In the genomic region with DNA sequence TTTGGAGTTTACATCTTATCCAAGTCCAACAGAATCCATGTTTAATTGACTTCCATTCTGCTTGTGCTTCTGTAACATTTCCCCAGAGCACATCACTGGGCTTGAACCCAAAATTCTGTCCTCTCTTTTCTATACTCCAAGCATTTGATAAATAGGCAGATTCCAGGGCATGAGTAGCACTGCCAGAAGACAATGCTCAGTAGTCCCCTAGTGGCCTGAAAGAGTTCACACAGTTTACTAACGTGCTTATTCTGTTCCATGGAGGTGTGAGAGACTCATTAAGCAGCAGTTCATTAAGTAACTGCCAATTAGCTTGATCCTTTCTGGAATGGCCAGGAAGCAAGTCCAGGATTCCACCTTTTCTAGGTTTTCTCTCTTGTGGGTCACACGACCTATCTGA, we compare ENCODE assay signal across 8 cellular contexts. TPM values are rescaled to one million over a fixed set of nuclear protein-coding genes. Genes with fewer than 3 reads are reported as not detected.
DNase-seq lines count a peak whose midpoint lies in the region; ATAC-seq and TF ChIP-seq lines count a peak whose summit lies in the region.

No MANE protein-coding gene starts in this region.

- no peaks in the 10 kb centered on the region for H3K36me3 ChIP-seq in brain microvascular endothelial cell (replicated peaks)

- H3K4me3 ChIP-seq in epithelial cell of esophagus (ENCODE audit: low read length) (no peak overlapping the region), brain microvascular endothelial cell (ENCODE audit: low read depth, low read length) (no peak overlapping the region)

- no peaks in the 10 kb centered on the region for H3K4me1 Mint-ChIP-seq in activated CD4-positive, alpha-beta memory T cell treated with anti-CD3 and anti-CD28 coated beads for 36 hours (ENCODE audit: low read depth)

- in situ Hi-C loops in brain microvascular endothelial cell (cut with HindIII; ENCODE audit: low pct_ligation_motif_present, low sequenced_read_pairs): no loop called here

- no peaks in the 10 kb centered on the region for H3K27me3 Mint-ChIP-seq in activated CD4-positive, alpha-beta memory T cell treated with anti-CD3 and anti-CD28 coated beads for 36 hours

- no peak overlapping the region for H3K27ac Mint-ChIP-seq in activated CD4-positive, alpha-beta memory T cell treated with anti-CD3 and anti-CD28 coated beads for 36 hours

- CTCF ChIA-PET in activated CD4-positive, alpha-beta memory T cell treated with anti-CD3 and anti-CD28 coated beads for 36 hours (lab: Charles Lee): no interaction called here

- no peak overlapping the region for H3K27ac ChIP-seq in brain microvascular endothelial cell

- ATAC-seq in GM21786 (IDR thresholded peaks at IDR 0.05; ENCODE audit: unreplicated experiment): peak; percentile 81

- H3K4me3 Mint-ChIP-seq in activated CD4-positive, alpha-beta memory T cell treated with anti-CD3 and anti-CD28 coated beads for 36 hours: no peak overlapping the region

- peak; percentile 19 for DNase-seq in epithelial cell of esophagus (ENCODE audit: low read depth)
- no peak for DNase-seq in activated CD4-positive, alpha-beta memory T cell treated with anti-CD3 and anti-CD28 coated beads for 36 hours
- no peak for DNase-seq in brain microvascular endothelial cell
- no peak for DNase-seq in central memory CD4-positive, alpha-beta T cell
- no peak for DNase-seq in A172 (ENCODE audit: low spot score)

- no peaks in the 10 kb centered on the region for H3K9me3 Mint-ChIP-seq in activated CD4-positive, alpha-beta memory T cell treated with anti-CD3 and anti-CD28 coated beads for 36 hours

- TF ChIP-seq CTCF in GM12873 (IDR thresholded peaks at IDR 0.05; ENCODE audit: insufficient read depth, low read depth, low read length, missing control alignments): peak; percentile 76
- peak; percentile 59 for TF ChIP-seq CTCF in LNCAP (IDR thresholded peaks at IDR 0.05)
- peak; percentile 51 for TF ChIP-seq CTCF in epithelial cell of esophagus (IDR thresholded peaks at IDR 0.05; ENCODE audit: insufficient read depth, low read depth, low read length, missing control alignments)
- TF ChIP-seq CTCF in brain microvascular endothelial cell (IDR thresholded peaks at IDR 0.05; ENCODE audit: low read depth, low read length, missing control alignments): no peak

- no peaks in the 10 kb centered on the region for H3K36me3 Mint-ChIP-seq in activated CD4-positive, alpha-beta memory T cell treated with anti-CD3 and anti-CD28 coated beads for 36 hours

- POLR2A ChIA-PET in activated CD4-positive, alpha-beta memory T cell treated with anti-CD3 and anti-CD28 coated beads for 36 hours (lab: Charles Lee): no interaction called here

- H3K27me3 ChIP-seq in brain microvascular endothelial cell (replicated peaks): no peaks in the 10 kb centered on the region

- intact Hi-C loops in activated CD4-positive, alpha-beta memory T cell treated with anti-CD3 and anti-CD28 coated beads for 36 hours (cut with micrococcal nuclease): no loop called here

RNA-seq across cellular contexts. Expression of gene GABRA6, which starts 9.4 kb away (rescaled TPM):
- total RNA-seq in activated CD4-positive, alpha-beta memory T cell treated with anti-CD3 and anti-CD28 coated beads for 36 hours: not detected
- total RNA-seq in A172 (2014; rRNA removed; shearing (Covaris generic)): not detected in 2 replicates
